ENCODE assay signal across 28 cellular contexts in the genomic region with DNA sequence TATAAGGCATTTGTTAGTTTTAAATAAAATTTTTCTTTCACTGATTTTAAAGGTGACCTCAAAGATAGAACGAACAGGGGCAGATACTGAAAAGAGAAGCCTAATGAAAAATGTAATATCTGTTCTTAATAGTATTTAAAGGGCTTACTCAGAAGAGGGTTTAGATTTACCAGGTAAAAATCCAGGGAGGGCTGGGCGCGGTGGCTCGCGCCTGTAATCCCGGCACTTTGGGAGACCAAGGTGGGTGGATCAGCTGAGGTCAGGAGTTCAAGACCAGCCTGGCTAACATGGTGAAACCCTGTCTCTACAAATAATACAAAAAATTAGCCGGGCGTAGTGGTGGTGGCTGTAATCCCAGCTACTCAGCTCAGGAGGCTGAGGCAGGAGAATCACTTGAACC.
DNase-seq lines count a peak whose midpoint lies in the region; TF ChIP-seq lines count a peak whose summit lies in the region.
"Had no signal": no experiment of that assay in that cellular context is flagged by ENCODE, and none has a peak within 500 bp of the region (broad histone marks: within the 10 kb centered on the region; RNA-seq: fewer than 3 reads in every experiment).

No MANE protein-coding gene starts in this region.

- CTCF ChIA-PET in OCI-LY7 (lab: Charles Lee; ENCODE audit: unreplicated experiment): interaction anchor here (0.6 kb wide), 1 partner anchor 15 kb away, joined by 4 read pairs; no protein-coding TSS in a partner anchor

- POLR2A ChIA-PET in OCI-LY7 (lab: Charles Lee): interaction anchor here (0.6 to 1.4 kb wide), 4 partner anchors 39 to 748 kb away, joined by 3 read pairs; no protein-coding TSS in a partner anchor

- H3K27me3 ChIP-seq in MM.1S (replicated peaks; ENCODE audit: insufficient read depth, low read length): peaks cover 48% of the 10 kb centered on the region
- H3K27me3 ChIP-seq: BE2C; BLaER1; BLaER1 treated with 17β-estradiol and CSF1 and Interleukin-3, amounts not matched to agents 10 nM and 100 nM had no signal

- H3K36me3 ChIP-seq in OCI-LY7 (ENCODE audit: insufficient read depth, low read length) (no peaks in the 10 kb centered on the region; the same call in 1 of the 2 replicates), MM.1S (replicated peaks; ENCODE audit: insufficient read depth, low read length) (no peaks in the 10 kb centered on the region)
- H3K36me3 ChIP-seq: BE2C; BLaER1; BLaER1 treated with 17β-estradiol and CSF1 and Interleukin-3, amounts not matched to agents 10 nM and 100 nM had no signal

- no peaks in the 10 kb centered on the region for H3K9me2 ChIP-seq in OCI-LY7 (ENCODE audit: insufficient read depth, low read length)
- H3K9me2 ChIP-seq in MM.1S (replicated peaks; ENCODE audit: insufficient read depth, low read length): no peaks in the 10 kb centered on the region

- peak overlapping the region; percentile 94 for H2AFZ ChIP-seq in OCI-LY7 (ENCODE audit: low read length)
- no peak overlapping the region for H2AFZ ChIP-seq in MM.1S (ENCODE audit: low read length)

- no TSS peak for BruUV-seq in OCI-LY7 (replicated peaks; lab: Mats Ljungman, UMichigan)

- H3K9ac ChIP-seq in MM.1S (ENCODE audit: low read length): no peak overlapping the region
- H3K9ac ChIP-seq: BLaER1; BLaER1 treated with 17β-estradiol and CSF1 and Interleukin-3, amounts not matched to agents 10 nM and 100 nM had no signal

- no peak overlapping the region for H3K27ac ChIP-seq in OCI-LY7 (ENCODE audit: low read depth, low read length, poor library complexity, severe bottlenecking)
- H3K27ac ChIP-seq in MM.1S (ENCODE audit: low read length): no peak overlapping the region
- H3K27ac ChIP-seq: 22Rv1; A549; BLaER1; BLaER1 treated with 17β-estradiol and CSF1 and Interleukin-3, amounts not matched to agents 10 nM and 100 nM; C4-2B had no signal

- no peaks in the 10 kb centered on the region for H3K79me2 ChIP-seq in OCI-LY7 (ENCODE audit: insufficient read depth, low read depth, low read length)
- no peaks in the 10 kb centered on the region for H3K79me2 ChIP-seq in MM.1S (ENCODE audit: low read length)

- peak overlapping the region; percentile 39; the same call in 1 of the 2 replicates for H3K4me2 ChIP-seq in OCI-LY7 (ENCODE audit: low read length)
- H3K4me2 ChIP-seq in MM.1S (ENCODE audit: low read depth, low read length): no peak overlapping the region
- H3K4me2 ChIP-seq: A549; BLaER1; BLaER1 treated with 17β-estradiol and CSF1 and Interleukin-3, amounts not matched to agents 10 nM and 100 nM had no signal

- H3K9me3 ChIP-seq in OCI-LY7 (ENCODE audit: low read length) (no peaks in the 10 kb centered on the region), MM.1S (replicated peaks; ENCODE audit: insufficient read depth, low read length) (no peaks in the 10 kb centered on the region)
- H3K9me3 ChIP-seq: A549; BE2C; BLaER1; BLaER1 treated with 17β-estradiol and CSF1 and Interleukin-3, amounts not matched to agents 10 nM and 100 nM; Caco-2 had no signal

- H3K4me1 ChIP-seq in OCI-LY7 (ENCODE audit: insufficient read depth, low read length, poor library complexity, severe bottlenecking) (peaks cover 69% of the 10 kb centered on the region), MM.1S (ENCODE audit: low read length) (peaks cover 3% of the 10 kb centered on the region)
- H3K4me1 ChIP-seq: A549; BE2C; BLaER1; BLaER1 treated with 17β-estradiol and CSF1 and Interleukin-3, amounts not matched to agents 10 nM and 100 nM; Caco-2 had no signal

- TF ChIP-seq CTCF in OCI-LY7 (conservative IDR thresholded peaks at IDR 0.05; ENCODE audit: low read length) (no peak), MM.1S (IDR thresholded peaks at IDR 0.05; ENCODE audit: low read length) (no peak)

- DNase-seq in OCI-LY7 (ENCODE audit: low spot score) (no peak), posterior vena cava (ENCODE audit: low spot score) (peak; percentile 76), RKO (ENCODE audit: low spot score) (no peak), MM.1S (no peak)
- DNase-seq: 8988T; ACHN; AML-193; BE2C; C1 segment of cervical spinal cord; Caco-2; Calu3; CD4-positive, alpha-beta T cell; CD4-positive, CD25-positive, alpha-beta regulatory T cell; CD8-positive, alpha-beta memory T cell; CD8-positive, alpha-beta T cell; COR-L47; DMS 273 treated with DMSO at 0.1 percent for 48 hours; DMS153; DMS53; DMS79; DMS79 treated with DMSO at 0.1 percent for 48 hours; DND-41; EL had no signal

- H4K20me1 ChIP-seq in OCI-LY7 (ENCODE audit: insufficient read depth, low read length) (no peaks in the 10 kb centered on the region), MM.1S (ENCODE audit: insufficient read depth, low read length) (0 out of 2 replicates have a peak, but pooled peaks cover under 1% of the 10 kb centered on the region)
- H4K20me1 ChIP-seq: BLaER1; BLaER1 treated with 17β-estradiol and CSF1 and Interleukin-3, amounts not matched to agents 10 nM and 100 nM had no signal

- intact Hi-C loops in OCI-LY7 (cut with micrococcal nuclease; ENCODE audit: unreplicated experiment): no loop called here
- intact Hi-C loops in posterior vena cava (cut with DNase I): no loop called here

- H3F3A ChIP-seq in MM.1S (ENCODE audit: insufficient read depth, low read length): peaks cover 4% of the 10 kb centered on the region

- no peak overlapping the region for H3K4me3 ChIP-seq in OCI-LY7 (ENCODE audit: low read depth, low read length, poor library complexity, severe bottlenecking)
- H3K4me3 ChIP-seq in MM.1S (ENCODE audit: low read length): no peak overlapping the region
- H3K4me3 ChIP-seq: A549; BLaER1; BLaER1 treated with 17β-estradiol and CSF1 and Interleukin-3, amounts not matched to agents 10 nM and 100 nM had no signal
